24 cellular contexts compared by ENCODE assay signal in the genomic region with DNA sequence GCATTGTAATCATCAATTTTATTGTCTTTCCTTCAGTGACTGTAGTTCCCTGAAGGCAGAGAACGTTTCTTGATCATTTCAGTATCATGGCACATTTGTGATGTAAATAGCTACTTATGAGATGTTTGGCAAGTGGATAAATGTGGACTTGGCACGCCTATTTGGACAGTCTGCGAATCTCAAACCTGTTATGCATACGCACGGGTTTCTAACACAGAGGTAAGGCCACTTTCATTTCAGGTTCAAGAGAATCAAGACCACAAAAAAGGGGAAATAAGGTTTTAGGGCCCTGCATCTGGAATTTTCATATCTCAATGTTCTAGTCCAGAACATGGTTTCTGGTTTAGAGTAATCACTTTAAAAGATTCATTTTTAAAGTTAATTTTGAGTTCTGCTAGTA.
"Had no signal": no experiment of that assay in that cellular context is flagged by ENCODE, and none has a peak within 500 bp of the region (broad histone marks: within the 10 kb centered on the region; RNA-seq: fewer than 3 reads in every experiment).

No MANE protein-coding gene starts in this region.

- H3K27me3 Mint-ChIP-seq: naive B cell; natural killer cell treated with Interleukin-12 subunit alpha and Interleukin-12 subunit beta and Interleukin-15 and Interleukin-18, amount 100 ng/mL, for 72 hours; stimulated activated memory B cell treated with anti-CD40 and anti-IgM and Interleukin-4, amounts not matched to agents 10 μg/mL and 1 μg/mL and 100 μg/mL, for 72 hours had no signal

- DNase-seq: effector memory CD4-positive, alpha-beta T cell; foreskin melanocyte; glutamatergic neuron; heart right ventricle; hippocampal formation; left cardiac atrium; left lung; mesenchymal stem cell; mucosa of descending colon; naive B cell; psoas muscle; sigmoid colon; stimulated activated CD4-positive, alpha-beta T cell treated with anti-CD3 and anti-CD28 coated beads, Interleukin-4, amount 100 ng/mL, for 4 hours; stimulated activated naive CD8-positive, alpha-beta T cell treated with anti-CD3 and anti-CD28 coated beads, Interleukin-15, Interleukin-2, amounts not matched to agents 100 U/mL and 50 U/mL, for 24 hours; substantia nigra; upper lobe of left lung had no signal

- H3K36me3 Mint-ChIP-seq: mesothelial cell of epicardium; stimulated activated memory B cell treated with anti-CD40 and anti-IgM and Interleukin-4, amounts not matched to agents 10 μg/mL and 1 μg/mL and 100 μg/mL, for 72 hours had no signal

- H3K27ac Mint-ChIP-seq: mesothelial cell of epicardium; naive B cell; natural killer cell treated with Interleukin-12 subunit alpha and Interleukin-12 subunit beta and Interleukin-15 and Interleukin-18, amount 100 ng/mL, for 72 hours; neural progenitor cell; stimulated activated memory B cell treated with anti-CD40 and anti-IgM and Interleukin-4, amounts not matched to agents 10 μg/mL and 1 μg/mL and 100 μg/mL, for 72 hours had no signal

- ATAC-seq: left lung; mucosa of descending colon; natural killer cell treated with Interleukin-12 subunit alpha and Interleukin-12 subunit beta and Interleukin-15 and Interleukin-18, amount 100 ng/mL, for 72 hours; psoas muscle; stimulated activated memory B cell treated with anti-CD40 and anti-IgM and Interleukin-4, amounts not matched to agents 10 μg/mL and 1 μg/mL and 100 μg/mL, for 72 hours; stimulated activated naive CD8-positive, alpha-beta T cell treated with anti-CD3 and anti-CD28 coated beads, Interleukin-15, Interleukin-2, amounts not matched to agents 100 U/mL and 50 U/mL, for 24 hours had no signal

- H3K4me3 Mint-ChIP-seq: mesothelial cell of epicardium; naive B cell; natural killer cell treated with Interleukin-12 subunit alpha and Interleukin-12 subunit beta and Interleukin-15 and Interleukin-18, amount 100 ng/mL, for 72 hours; neural progenitor cell; stimulated activated memory B cell treated with anti-CD40 and anti-IgM and Interleukin-4, amounts not matched to agents 10 μg/mL and 1 μg/mL and 100 μg/mL, for 72 hours had no signal

- H3K4me1 Mint-ChIP-seq: mesothelial cell of epicardium; naive B cell; stimulated activated memory B cell treated with anti-CD40 and anti-IgM and Interleukin-4, amounts not matched to agents 10 μg/mL and 1 μg/mL and 100 μg/mL, for 72 hours had no signal

- H3K4me3 ChIP-seq: coronary artery, esophagus muscularis mucosa, heart right ventricle, left lung, mucosa of descending colon, neural progenitor cell, psoas muscle, sigmoid colon, thoracic aorta, tibial nerve, upper lobe of left lung had no signal
